ENCODE assay signal across 17 cellular contexts in the genomic region with DNA sequence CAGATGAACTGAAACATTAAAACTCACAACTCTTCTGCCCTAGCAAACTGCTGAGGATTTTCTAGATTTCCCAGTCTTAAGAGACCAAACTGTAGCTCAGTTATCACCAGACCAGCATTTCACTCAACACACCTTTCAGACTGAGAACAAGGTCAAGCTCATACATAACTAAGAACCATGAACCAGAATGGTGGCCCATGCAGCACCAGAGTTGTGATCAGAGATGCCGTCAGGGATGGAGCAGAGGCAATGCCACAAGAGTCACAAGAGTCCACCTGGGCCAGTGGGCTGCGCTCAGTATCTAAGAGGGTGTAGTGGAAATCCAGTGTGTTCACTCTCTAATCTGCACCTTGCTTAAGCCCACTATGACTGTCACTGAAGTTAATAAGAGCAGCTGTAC.
"Had no signal": no experiment of that assay in that cellular context is flagged by ENCODE, and none has a peak within 500 bp of the region (broad histone marks: within the 10 kb centered on the region; RNA-seq: fewer than 3 reads in every experiment).

No MANE protein-coding gene starts in this region.

- H3K36me3 Mint-ChIP-seq: natural killer cell had no signal

- H3K4me3 Mint-ChIP-seq: natural killer cell had no signal

- H3K9me3 Mint-ChIP-seq: natural killer cell had no signal

- DNase-seq: activated CD4-positive, alpha-beta T cell treated with anti-CD3 and anti-CD28 coated beads for 1 hour; activated CD4-positive, alpha-beta T cell treated with anti-CD3 and anti-CD28 coated beads, Interleukin-2, amount 50 U/mL, for 4 hours; activated naive CD4-positive, alpha-beta T cell treated with anti-CD3 and anti-CD28 coated beads, Interleukin-2, amount 50 U/mL, for 16 hours; activated T-cell treated with anti-CD3 and anti-CD28 coated beads, Interleukin-2, amount 50 U/mL, for 1 hour; adrenal gland; brain microvascular endothelial cell; caudate nucleus; effector memory CD4-positive, alpha-beta T cell; foreskin melanocyte; kidney glomerular epithelial cell; left ventricle myocardium inferior; natural killer cell; ovary; spleen; stimulated activated CD4-positive, alpha-beta T cell treated with anti-CD3 and anti-CD28 coated beads, Interleukin-4, amount 100 ng/mL, for 24 hours; stomach; T-helper 9 cell had no signal

- H3K27ac Mint-ChIP-seq: natural killer cell had no signal

- ATAC-seq: natural killer cell had no signal
